ENCODE assay signal across 18 cellular contexts in the genomic region with DNA sequence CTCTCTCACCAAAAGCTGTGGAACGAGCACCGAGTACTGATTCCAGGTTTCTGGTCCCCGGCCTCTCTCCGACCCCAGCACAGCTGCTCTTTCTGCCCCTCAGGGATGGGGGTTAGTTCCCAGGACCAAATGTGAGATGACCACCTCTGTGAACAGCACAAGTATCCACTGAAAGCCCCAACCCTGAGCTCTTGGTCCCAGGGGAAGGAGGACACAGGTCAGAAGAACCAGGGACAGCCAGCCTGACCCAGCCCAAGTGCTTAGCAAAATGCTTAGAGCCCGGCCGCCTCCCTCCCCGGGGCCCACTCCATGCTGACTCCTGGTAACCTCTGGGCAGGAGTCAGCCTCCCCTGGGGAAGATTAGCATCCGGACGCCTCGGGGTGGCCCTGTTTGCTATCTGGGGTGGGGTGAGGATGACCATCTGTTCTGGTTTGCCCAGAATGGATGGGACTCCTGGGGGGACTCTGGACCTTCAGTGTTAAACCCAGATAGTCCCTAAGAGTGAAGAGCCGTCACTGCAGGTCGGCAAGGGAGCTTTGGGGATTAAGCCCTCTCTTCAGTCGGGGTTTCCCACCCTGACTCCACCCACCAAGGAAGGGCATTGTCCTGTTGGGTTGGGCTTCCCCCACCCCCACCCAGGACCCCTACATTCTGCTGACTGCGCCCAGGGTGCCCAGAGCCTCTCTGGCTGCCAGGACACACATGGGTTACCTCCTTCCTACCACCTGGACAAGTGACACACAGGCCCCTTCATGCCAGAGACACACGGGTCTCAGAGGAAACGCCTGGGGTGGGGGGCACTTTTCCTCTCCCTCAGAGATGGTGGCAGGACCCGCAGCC. TPM values are rescaled to one million over a fixed set of nuclear protein-coding genes. Genes with fewer than 3 reads are reported as not detected.
A peak's percentile ranks its signal among the peaks of the same experiment; 100 is the strongest.
DNase-seq lines count a peak whose midpoint lies in the region; ATAC-seq and TF ChIP-seq lines count a peak whose summit lies in the region.
"Had no signal": no experiment of that assay in that cellular context is flagged by ENCODE, and none has a peak within 500 bp of the region (broad histone marks: within the 10 kb centered on the region; RNA-seq: fewer than 3 reads in every experiment).

No MANE protein-coding gene starts in this region.

- H4K91ac ChIP-seq in mesenchymal stem cell (ENCODE audit: low read length): no peak overlapping the region

- H3K18ac ChIP-seq in mesenchymal stem cell (ENCODE audit: low read depth in 1 of 2, low read length in 2 of 2): no peak overlapping the region

- TF ChIP-seq POLR2A in vagina (IDR thresholded peaks at IDR 0.05): no peak

- no peak overlapping the region for H4K8ac ChIP-seq in mesenchymal stem cell (ENCODE audit: low read length)

- peak overlapping the region; percentile 17 for H2BK15ac ChIP-seq in mesenchymal stem cell (ENCODE audit: low read depth, poor library complexity, severe bottlenecking)

- H3K27ac ChIP-seq in right atrium auricular region (no peak overlapping the region), mesenchymal stem cell (ENCODE audit: low read length, poor library complexity, severe bottlenecking) (no peak overlapping the region), vagina (no peak overlapping the region)
- H3K27ac ChIP-seq: Peyer's patch had no signal

- peak; percentile 46 for DNase-seq in right atrium auricular region (ENCODE audit: low spot score)
- DNase-seq in cardiac septum (ENCODE audit: low spot score): no peak
- DNase-seq in activated CD8-positive, alpha-beta memory T cell treated with anti-CD3 and anti-CD28 coated beads, Interleukin-2, amount 50 U/mL, for 48 hours: peak; percentile 46
- DNase-seq in mesenchymal stem cell: no peak
- peak; percentile 56 to 72 for DNase-seq in vagina (ENCODE audit: extremely low spot score in 2 of 2)
- no peak for DNase-seq in NCI-H1105 (lab: John Stamatoyannopoulos, UW)
- DNase-seq: BE2C, DMS 273 treated with DMSO at 0.1 percent for 48 hours, NCI-H1417, NCI-H2029 treated with DMSO at 0.1 percent for 48 hours, NCI-H510A treated with DMSO at 0.1 percent for 48 hours, Peyer's patch, SHP77 had no signal

- H2AK5ac ChIP-seq in mesenchymal stem cell (ENCODE audit: low read length, severe bottlenecking): no peak overlapping the region

- no peak overlapping the region for H3K4me3 ChIP-seq in right atrium auricular region
- H3K4me3 ChIP-seq in mesenchymal stem cell (ENCODE audit: insufficient read depth in 1 of 2, low read depth in 1 of 2, low read length in 2 of 2): no peak overlapping the region
- H3K4me3 ChIP-seq in vagina: no peak overlapping the region
- H3K4me3 ChIP-seq: HAP-1, Peyer's patch had no signal

- no peak overlapping the region for H2BK5ac ChIP-seq in mesenchymal stem cell (ENCODE audit: low read depth, low read length, poor library complexity, severe bottlenecking)

- ATAC-seq in HG02798 (IDR thresholded peaks at IDR 0.05; ENCODE audit: poor library complexity, unreplicated experiment): no peak

- H3K27me3 ChIP-seq in right atrium auricular region (no peaks in the 10 kb centered on the region), mesenchymal stem cell (ENCODE audit: control insufficient read depth in 1 of 2, insufficient read depth in 1 of 2, low read length in 2 of 2) (peaks cover 43 to 47% of the 10 kb centered on the region in 2 experiments), vagina (no peaks in the 10 kb centered on the region)
- H3K27me3 ChIP-seq: BE2C, Peyer's patch had no signal

- no peaks in the 10 kb centered on the region for H3K36me3 ChIP-seq in right atrium auricular region
- no peaks in the 10 kb centered on the region for H3K36me3 ChIP-seq in mesenchymal stem cell (ENCODE audit: control insufficient read depth in 1 of 2, insufficient read depth in 2 of 2, low read depth in 1 of 2, low read length in 2 of 2)
- H3K36me3 ChIP-seq in vagina: no peaks in the 10 kb centered on the region
- H3K36me3 ChIP-seq: BE2C, HAP-1, Peyer's patch had no signal

- H3K14ac ChIP-seq in mesenchymal stem cell (ENCODE audit: low read length in 2 of 2): no peak overlapping the region

- no peak overlapping the region for H3K4ac ChIP-seq in mesenchymal stem cell (ENCODE audit: low read depth in 1 of 2, low read length in 2 of 2)

- intact Hi-C loops in cardiac septum (cut with DNase I): no loop called here
- intact Hi-C loops in vagina (cut with DNase I): no loop called here

- TF ChIP-seq CTCF in right atrium auricular region (IDR thresholded peaks at IDR 0.05): no peak
- TF ChIP-seq CTCF in vagina (IDR thresholded peaks at IDR 0.05): no peak

- no peak overlapping the region for H3K4me2 ChIP-seq in mesenchymal stem cell (ENCODE audit: low read length, poor library complexity, severe bottlenecking)

- H3K9me3 ChIP-seq in right atrium auricular region (no peaks in the 10 kb centered on the region), mesenchymal stem cell (ENCODE audit: control insufficient read depth, low read length) (peaks cover 13% of the 10 kb centered on the region), vagina (no peaks in the 10 kb centered on the region)
- H3K9me3 ChIP-seq: BE2C had no signal

- H3K4me1 ChIP-seq in right atrium auricular region (peaks cover 0 to 16% of the 10 kb centered on the region in 2 donors), mesenchymal stem cell (ENCODE audit: control insufficient read depth, insufficient read depth, low read depth, low read length) (no peaks in the 10 kb centered on the region), vagina (peaks cover 15% of the 10 kb centered on the region)
- H3K4me1 ChIP-seq: BE2C, HAP-1, Peyer's patch had no signal

- no peak overlapping the region for H3K9ac ChIP-seq in mesenchymal stem cell (ENCODE audit: low read length)

- no peak overlapping the region for H2BK12ac ChIP-seq in mesenchymal stem cell (ENCODE audit: low read length in 2 of 2)

- no peaks in the 10 kb centered on the region for H3K79me1 ChIP-seq in mesenchymal stem cell (replicated peaks; ENCODE audit: low read length, poor library complexity, severe bottlenecking)

- no peak overlapping the region for H3K23ac ChIP-seq in mesenchymal stem cell (ENCODE audit: low read length in 2 of 2)

- 83% methylated on average over 17 of the region's 17 CpGs for WGBS in mesenchymal stem cell

- no peak overlapping the region for H2AFZ ChIP-seq in mesenchymal stem cell (ENCODE audit: low read depth, low read length)

- no peak overlapping the region for H2BK120ac ChIP-seq in mesenchymal stem cell (ENCODE audit: low read depth, low read length)

RNA-seq across cellular contexts. Expression of a gene that starts 9.5 kb away (rescaled TPM):
- total RNA-seq in right atrium auricular region (not detected), cardiac septum (not detected), vagina (2.7 TPM)
- polyA plus RNA-seq in mesenchymal stem cell (2013, experiment 1 of 2): not detected
- polyA plus RNA-seq in mesenchymal stem cell (2013, experiment 2 of 2): 0.01 TPM
- total RNA-seq: Daoy, HT-29, LHCN-M2 had no signal

Comparison
In these comparisons a context has a peak if more than half of its experiments do, and no peak if none do; other contexts are left out.
1. DNase-seq: peak in right atrium auricular region (single experiment), activated CD8-positive, alpha-beta memory T cell treated with anti-CD3 and anti-CD28 coated beads, Interleukin-2, amount 50 U/mL, for 48 hours (single experiment) and vagina (2 of 2); none in cardiac septum (single experiment), mesenchymal stem cell (single experiment) and NCI-H1105 (single experiment).